In genomic region chr21:42892931-42893660, GRCh38 we compare ENCODE assay signal across 1 cellular context.
TF ChIP-seq lines count a peak whose summit lies in the region.

Gene NDUFV3 (plus strand): TSS chr21:42893309. CDS start chr21:42893334, 25 bp downstream.

TF ChIP-seq in HepG2, 621 proteins besides CTCF, POLR2A, EP300 and RAD21 (continued from another document and continues in another):
- TF ChIP-seq ZNF574 (CRISPR knock-in tag; IDR thresholded peaks at IDR 0.05) (peak; percentile 68), HNRNPLL (IDR thresholded peaks at IDR 0.05; ENCODE audit: low read depth, low read length, poor library complexity, severe bottlenecking) (peak; percentile 82), ZBTB7A (CRISPR knock-in tag; IDR thresholded peaks at IDR 0.05) (0 out of 2 replicates have a peak, but pooled peaks have one; percentile 31), BCL3 (CRISPR knock-in tag; IDR thresholded peaks at IDR 0.05) (peak; percentile 56; the same call in 1 of the 2 replicates), ZNF577 (CRISPR knock-in tag; IDR thresholded peaks at IDR 0.05; ENCODE audit: borderline replicate concordance, low read depth) (no peak), ZBTB42 (CRISPR knock-in tag; IDR thresholded peaks at IDR 0.05) (peak; percentile 90), ZNF589 (CRISPR knock-in tag; conservative IDR thresholded peaks at IDR 0.05) (no peak), ELK4 (CRISPR knock-in tag; IDR thresholded peaks at IDR 0.05; ENCODE audit: borderline replicate concordance) (no peak), KDM2A (CRISPR knock-in tag; IDR thresholded peaks at IDR 0.05; ENCODE audit: borderline replicate concordance, low read depth) (peak; percentile 85), PRPF4 (IDR thresholded peaks at IDR 0.05; ENCODE audit: low read depth, low read length, poor library complexity, severe bottlenecking) (no peak), ZNF670 (CRISPR knock-in tag; IDR thresholded peaks at IDR 0.05; ENCODE audit: borderline replicate concordance) (no peak), ZNF17 (CRISPR knock-in tag; IDR thresholded peaks at IDR 0.05) (0 out of 2 replicates have a peak, but pooled peaks have one; percentile 72), MTERF4 (CRISPR knock-in tag; IDR thresholded peaks at IDR 0.05) (0 out of 2 replicates have a peak, but pooled peaks have one; percentile 63), SMAD3 (CRISPR knock-in tag; IDR thresholded peaks at IDR 0.05) (peak; percentile 40; the same call in 1 of the 2 replicates), RXRB (CRISPR knock-in tag; IDR thresholded peaks at IDR 0.05; ENCODE audit: borderline replicate concordance) (peak; percentile 16; the same call in 1 of the 2 replicates), POGK (CRISPR knock-in tag; conservative IDR thresholded peaks at IDR 0.05) (no peak), TEAD2 (CRISPR knock-in tag; IDR thresholded peaks at IDR 0.05) (peak; percentile 75; the same call in 1 of the 2 replicates), ZNF580 (CRISPR knock-in tag; IDR thresholded peaks at IDR 0.05; ENCODE audit: borderline replicate concordance, low read depth) (peak; percentile 20; the same call in 1 of the 2 replicates), TCF12 (IDR thresholded peaks at IDR 0.05) (no peak), TCF12 (CRISPR knock-in tag; IDR thresholded peaks at IDR 0.05) (peak; percentile 68), ATM (IDR thresholded peaks at IDR 0.05; ENCODE audit: borderline replicate concordance) (no peak), HIC2 (CRISPR knock-in tag; IDR thresholded peaks at IDR 0.05; ENCODE audit: low read depth) (peak; percentile 95), NCOA2 (CRISPR knock-in tag; IDR thresholded peaks at IDR 0.05) (no peak), ESRRA (CRISPR knock-in tag; IDR thresholded peaks at IDR 0.05; ENCODE audit: low read depth) (peak; percentile 46; the same call in 1 of the 2 replicates), MATR3 (CRISPR knock-in tag; IDR thresholded peaks at IDR 0.05) (no peak), MAX (IDR thresholded peaks at IDR 0.05) (peak; percentile 16), ZNF615 (CRISPR knock-in tag; IDR thresholded peaks at IDR 0.05; ENCODE audit: borderline replicate concordance) (no peak), ZNF609 (CRISPR knock-in tag; IDR thresholded peaks at IDR 0.05; ENCODE audit: borderline replicate concordance) (0 out of 2 replicates have a peak, but pooled peaks have one; percentile 39), FIP1L1 (IDR thresholded peaks at IDR 0.05; ENCODE audit: borderline replicate concordance, insufficient read depth, low read depth, low read length) (no peak), SIX1 (CRISPR knock-in tag; IDR thresholded peaks at IDR 0.05; ENCODE audit: borderline replicate concordance) (no peak), ZNF597 (CRISPR knock-in tag; IDR thresholded peaks at IDR 0.05) (no peak), ZNF678 (CRISPR knock-in tag; IDR thresholded peaks at IDR 0.05) (peak; percentile 43; the same call in 1 of the 2 replicates), THRA (CRISPR knock-in tag; IDR thresholded peaks at IDR 0.05; ENCODE audit: borderline replicate concordance) (peak; percentile 35; the same call in 1 of the 2 replicates), BORCS8-MEF2B (CRISPR knock-in tag; IDR thresholded peaks at IDR 0.05) (no peak; the same call in 1 of the 2 replicates), BRD4 (CRISPR knock-in tag; IDR thresholded peaks at IDR 0.05) (peak; percentile 90), ZBTB46 (CRISPR knock-in tag; IDR thresholded peaks at IDR 0.05; ENCODE audit: borderline replicate concordance) (no peak)
